ENCODE assay signal across 8 cellular contexts in genomic region chr11:62753736-62754603, GRCh38. TPM values are rescaled to one million over a fixed set of nuclear protein-coding genes. Genes with fewer than 3 reads are reported as not detected.
DNase-seq lines count a peak whose midpoint lies in the region; TF ChIP-seq lines count a peak whose summit lies in the region.

TSS of gene ZBTB3 (minus strand) at chr11:62754160. CDS start at chr11:62753664, 496 bp downstream.

- no peaks in the 10 kb centered on the region for H3K9me3 Mint-ChIP-seq in activated naive CD4-positive, alpha-beta T cell treated with anti-CD3 and anti-CD28 coated beads, Interleukin-2, amount 10 ng/mL, durations not matched to agents 7 days and 5 days

- DNase-seq in GM03348 (ENCODE audit: low spot score) = peak; percentile 97
- peak; percentile 99 for DNase-seq in HFF-Myc (ENCODE audit: extremely low read depth, low read depth)
- DNase-seq in NAMALWA (ENCODE audit: low spot score) = peak; percentile 99
- peak; percentile 100 for DNase-seq in SK-N-DZ (ENCODE audit: low spot score)
- peak; percentile 98 for DNase-seq in activated naive CD4-positive, alpha-beta T cell treated with anti-CD3 and anti-CD28 coated beads, Interleukin-2, amount 10 ng/mL, durations not matched to agents 7 days and 5 days
- DNase-seq in globus pallidus (ENCODE audit: low spot score) = peak; percentile 99
- DNase-seq in nucleus accumbens (lab: John Stamatoyannopoulos, UW) = peak; percentile 87 to 100 (median 99)

- CTCF ChIA-PET in activated naive CD4-positive, alpha-beta T cell treated with anti-CD3 and anti-CD28 coated beads, Interleukin-2, amount 10 ng/mL, durations not matched to agents 7 days and 5 days (lab: Charles Lee) = interaction anchor here (0.6 to 2.5 kb wide), 9 partner anchors 8 to 212 kb away, joined by 3 to 11 read pairs (median 4); partner anchors contain the start of gene POLR2G

- peak within 1 kb of the TSS; percentile 87 for H3K4me3 Mint-ChIP-seq in activated naive CD4-positive, alpha-beta T cell treated with anti-CD3 and anti-CD28 coated beads, Interleukin-2, amount 10 ng/mL, durations not matched to agents 7 days and 5 days

- H3K27ac Mint-ChIP-seq in activated naive CD4-positive, alpha-beta T cell treated with anti-CD3 and anti-CD28 coated beads, Interleukin-2, amount 10 ng/mL, durations not matched to agents 7 days and 5 days = peak within 1 kb of the TSS; percentile 94

- H3K4me3 ChIP-seq in HFF-Myc (replicated peaks; ENCODE audit: low read depth, low read length) = peak within 1 kb of the TSS; percentile 62

- peaks cover 35% of the 10 kb centered on the region for H3K4me1 Mint-ChIP-seq in activated naive CD4-positive, alpha-beta T cell treated with anti-CD3 and anti-CD28 coated beads, Interleukin-2, amount 10 ng/mL, durations not matched to agents 7 days and 5 days

- no peak for TF ChIP-seq CTCF in HFF-Myc (IDR thresholded peaks at IDR 0.05; ENCODE audit: low read depth, low read length, missing control alignments)

- peaks cover 8% of the 10 kb centered on the region for H3K27me3 Mint-ChIP-seq in activated naive CD4-positive, alpha-beta T cell treated with anti-CD3 and anti-CD28 coated beads, Interleukin-2, amount 10 ng/mL, durations not matched to agents 7 days and 5 days

- H3K27ac ChIP-seq in temporal lobe (ENCODE audit: low read depth, low read length) = peak within 1 kb of the TSS; percentile 97

- H3K36me3 Mint-ChIP-seq in activated naive CD4-positive, alpha-beta T cell treated with anti-CD3 and anti-CD28 coated beads, Interleukin-2, amount 10 ng/mL, durations not matched to agents 7 days and 5 days = peaks cover 9% of the 10 kb centered on the region

RNA-seq across cellular contexts. Expression of gene ZBTB3, which starts in this region (rescaled TPM):
- polyA plus RNA-seq in SK-N-DZ (2014; cell fraction: cytosol; rRNA removed) = 11.2 and 19.5 TPM in 2 replicates
- 8.5 and 10.3 TPM in 2 replicates for polyA plus RNA-seq in SK-N-DZ (2014; cell fraction: nucleus; rRNA removed)
- total RNA-seq in temporal lobe = 7.9 TPM

Comparison
In these comparisons a context has a peak if more than half of its experiments do, and no peak if none do; other contexts are left out.
1. Peak in every context shown above with its lines: DNase-seq, H3K4me3 ChIP-seq and H3K27ac ChIP-seq.